In genomic region chr12:13011098-13011497, GRCh38 we compare ENCODE assay signal across 38 cellular contexts. TPM values are rescaled to one million over a fixed set of nuclear protein-coding genes. Genes with fewer than 3 reads are reported as not detected.
"Had no signal": no experiment of that assay in that cellular context is flagged by ENCODE, and none has a peak within 500 bp of the region (broad histone marks: within the 10 kb centered on the region; RNA-seq: fewer than 3 reads in every experiment).

No MANE protein-coding gene starts in this region.

- FAIRE-seq: bronchial epithelial cell, colon had no signal

- H3K36me3 ChIP-seq: adrenal gland, ascending aorta, brain microvascular endothelial cell, breast epithelium, cardiac muscle cell, colonic mucosa had no signal

- H3K27me3 ChIP-seq: adrenal gland, ascending aorta, body of pancreas, brain microvascular endothelial cell, breast epithelium, cardiac muscle cell, colonic mucosa had no signal

- H3K9me3 ChIP-seq: adrenal gland, ascending aorta, body of pancreas, breast epithelium, colonic mucosa had no signal

- H3K4me3 ChIP-seq: adrenal gland, ascending aorta, body of pancreas, breast epithelium, cardiac muscle cell, colonic mucosa had no signal

- H3K27ac ChIP-seq: adrenal gland, ascending aorta, body of pancreas, brain microvascular endothelial cell, breast epithelium, cardiac muscle cell, colonic mucosa had no signal

- H3K4me1 ChIP-seq: adrenal gland, ascending aorta, breast epithelium, colonic mucosa had no signal

- DNase-seq: activated effector memory CD4-positive, alpha-beta T cell treated with anti-CD3 and anti-CD28 coated beads, Interleukin-2, amount 50 U/mL, for 16 hours; activated effector memory CD4-positive, alpha-beta T cell treated with Interleukin-2 at 50 U/mL for 16 hours; activated gamma-delta T cell; activated gamma-delta T cell treated with Interleukin-2 at 50 U/mL for 16 hours; activated naive CD4-positive, alpha-beta T cell; activated naive CD4-positive, alpha-beta T cell treated with anti-CD3 and anti-CD28 coated beads for 36 hours; activated naive CD4-positive, alpha-beta T cell treated with anti-CD3 and anti-CD28 coated beads, Interleukin-2, amount 10 ng/mL, durations not matched to agents 7 days and 5 days; activated naive CD4-positive, alpha-beta T cell treated with anti-CD3 and anti-CD28 coated beads, Interleukin-2, amount 50 U/mL, for 16 hours; activated naive CD4-positive, alpha-beta T cell treated with Interleukin-2 at 50 U/mL for 16 hours; activated naive CD8-positive, alpha-beta T cell treated with anti-CD3 and anti-CD28 coated beads for 36 hours; activated naive CD8-positive, alpha-beta T cell treated with anti-CD3 and anti-CD28 coated beads, Interleukin-2, amount 10 ng/mL, durations not matched to agents 7 days and 5 days; activated naive CD8-positive, alpha-beta T cell treated with anti-CD3 and anti-CD28 coated beads, Interleukin-2, amount 50 U/mL, for 24 hours; activated T-cell treated with anti-CD3 and anti-CD28 coated beads, Interleukin-2, amount 50 U/mL, for 48 hours; activated T-cell treated with anti-CD3 and anti-CD28 coated beads, Interleukin-2, amount 50 U/mL, for 72 hours; adrenal gland; amniotic stem cell; amygdala; anterior cingulate cortex; aorta; body of pancreas; brain microvascular endothelial cell; caudate nucleus; central memory CD4-positive, alpha-beta T cell; cerebellar nuclear complex; colonic mucosa had no signal

- ATAC-seq: activated naive CD4-positive, alpha-beta T cell treated with anti-CD3 and anti-CD28 coated beads, Interleukin-2, amount 50 U/mL, for 72 hours; activated naive CD8-positive, alpha-beta T cell treated with anti-CD3 and anti-CD28 coated beads, Interleukin-2, amount 50 U/mL, for 24 hours; activated T-cell treated with anti-CD3 and anti-CD28 coated beads, Interleukin-2, amount 50 U/mL, for 72 hours; activated T-helper 17 cell treated with anti-CD3 and anti-CD28 coated beads, Interleukin-2, amount 50 U/mL, for 72 hours; body of pancreas had no signal

RNA-seq across cellular contexts. Expression of gene GPRC5D, which starts 59.1 kb away (rescaled TPM):
- total RNA-seq: activated naive CD4-positive, alpha-beta T cell treated with anti-CD3 and anti-CD28 coated beads for 36 hours; activated naive CD4-positive, alpha-beta T cell treated with anti-CD3 and anti-CD28 coated beads, Interleukin-2, amount 50 U/mL, for 72 hours; activated naive CD8-positive, alpha-beta T cell treated with anti-CD3 and anti-CD28 coated beads for 36 hours; activated naive CD8-positive, alpha-beta T cell treated with anti-CD3 and anti-CD28 coated beads, Interleukin-2, amount 10 ng/mL, durations not matched to agents 7 days and 5 days; activated T-cell treated with anti-CD3 and anti-CD28 coated beads, Interleukin-2, amount 50 U/mL, for 72 hours; activated T-helper 1 cell treated with anti-CD3 and anti-CD28 coated beads, Interleukin-12 subunit alpha, Interleukin-12 subunit beta, Interleukin-2, Interleukin-4 antibody, amounts not matched to agents 30 ng/mL and 10 ng/mL and 1 ng/mL, durations not matched to agents 14 hours and 24 hours and 36 hours; activated T-helper 17 cell treated with anti-CD3 and anti-CD28 coated beads, Interleukin-2, amount 50 U/mL, for 72 hours; activated T-helper 2 cell treated with anti-CD3 and anti-CD28 coated beads, Interferon-gamma antibody, Interleukin-2, Interleukin-4, amounts not matched to agents 10 μg/mL and 5 μg/mL and 100 μg/mL, durations not matched to agents 14 hours and 24 hours and 36 hours; adrenal gland; ascending aorta; astrocyte; body of pancreas; breast epithelium; bronchial epithelial cell; cardiac muscle cell; cardiac septum; cerebellum; chondrocyte had no signal
- polyA plus RNA-seq: aorta had no signal
